15 cellular contexts compared by ENCODE assay signal in the genomic region with DNA sequence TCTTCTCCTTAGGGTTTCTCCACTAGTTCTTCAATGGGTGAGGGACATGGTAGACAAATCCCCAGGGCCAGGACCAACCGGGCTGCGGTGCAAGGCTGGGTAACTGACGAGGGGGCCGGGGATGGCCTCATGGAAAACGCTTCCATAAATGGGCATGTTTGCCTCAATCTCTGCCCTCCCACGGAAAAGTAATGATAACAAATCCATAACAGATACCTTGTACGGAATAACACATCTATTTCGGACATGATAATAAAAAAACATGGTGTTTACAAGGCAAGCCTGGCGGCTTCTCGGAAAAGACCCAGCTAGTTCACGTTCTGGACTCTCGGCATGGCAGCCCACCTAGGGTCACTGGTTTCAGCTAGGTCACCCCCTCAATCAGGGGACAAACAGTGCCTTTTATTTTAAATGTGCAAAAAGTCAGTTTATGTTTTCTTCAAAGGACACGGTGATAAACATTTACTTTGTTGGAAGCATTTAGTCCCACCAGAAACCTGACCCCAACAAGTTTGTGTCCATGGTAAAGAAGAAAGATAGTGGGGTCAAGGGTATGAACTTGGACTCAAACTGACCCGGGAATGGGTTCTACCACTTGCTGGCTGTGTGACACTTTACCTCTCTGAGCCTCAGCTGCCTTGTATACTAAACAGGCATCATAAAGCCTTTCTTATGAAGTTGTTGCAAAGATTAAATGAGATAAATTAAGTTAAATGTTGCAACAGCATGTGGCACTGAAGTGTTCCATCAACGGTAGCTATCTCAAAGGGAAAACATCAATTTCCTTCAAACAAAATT. TPM values are rescaled to one million over a fixed set of nuclear protein-coding genes. Genes with fewer than 3 reads are reported as not detected.
DNase-seq lines count a peak whose midpoint lies in the region; ATAC-seq and TF ChIP-seq lines count a peak whose summit lies in the region.
"Had no signal": no experiment of that assay in that cellular context is flagged by ENCODE, and none has a peak within 500 bp of the region (broad histone marks: within the 10 kb centered on the region; RNA-seq: fewer than 3 reads in every experiment).

No MANE protein-coding gene starts in this region.

- H3K36me3 ChIP-seq in BLaER1 (no peaks in the 10 kb centered on the region), OCI-LY7 (ENCODE audit: insufficient read depth, low read length) (no peaks in the 10 kb centered on the region), prostate gland (no peaks in the 10 kb centered on the region)

- intact Hi-C loops in OCI-LY7 (cut with micrococcal nuclease; ENCODE audit: unreplicated experiment) = loop anchor here (2.0 kb wide), 1 partner anchor 250 kb away; no protein-coding TSS in a partner anchor
- intact Hi-C loops in prostate gland (cut with DNase I) = no loop called here

- TF ChIP-seq CTCF in OCI-LY7 (conservative IDR thresholded peaks at IDR 0.05; ENCODE audit: low read length) (no peak), prostate gland (IDR thresholded peaks at IDR 0.05) (no peak)

- peak overlapping the region; percentile 44; the same call in 1 of the 2 replicates for H2AFZ ChIP-seq in OCI-LY7 (ENCODE audit: low read length)

- POLR2A ChIA-PET in OCI-LY7 (lab: Charles Lee) = interaction anchor here (0.6 to 1.5 kb wide), 4 partner anchors 11 to 250 kb away, joined by 3 to 6 read pairs (median 3); partner anchors contain the start of gene CEP20

- WGBS in prostate gland = 61% methylated on average over 15 of the region's 15 CpGs

- H4K20me1 ChIP-seq in BLaER1 = peaks cover 21% of the 10 kb centered on the region
- no peaks in the 10 kb centered on the region for H4K20me1 ChIP-seq in OCI-LY7 (ENCODE audit: insufficient read depth, low read length)

- H3K4me2 ChIP-seq in BLaER1 = peak overlapping the region; percentile 55
- peak overlapping the region; percentile 96 for H3K4me2 ChIP-seq in OCI-LY7 (ENCODE audit: low read length)

- H3K9me3 ChIP-seq in BLaER1 (no peaks in the 10 kb centered on the region), OCI-LY7 (ENCODE audit: low read length) (no peaks in the 10 kb centered on the region), prostate gland (no peaks in the 10 kb centered on the region)

- H3K4me3 ChIP-seq in BLaER1 = no peak overlapping the region
- H3K4me3 ChIP-seq in OCI-LY7 (ENCODE audit: low read depth, low read length, poor library complexity, severe bottlenecking) = peak overlapping the region; percentile 73
- peak overlapping the region; percentile 22 to 35 for H3K4me3 ChIP-seq in prostate gland

- BruUV-seq in OCI-LY7 (replicated peaks; lab: Mats Ljungman, UMichigan) = TSS peak; percentile 84

- ATAC-seq in GM19467 (IDR thresholded peaks at IDR 0.05; ENCODE audit: unreplicated experiment) (peak; percentile 2), HG02981 (IDR thresholded peaks at IDR 0.05; ENCODE audit: unreplicated experiment) (no peak)
- ATAC-seq: natural killer cell treated with Interleukin-12 subunit alpha and Interleukin-12 subunit beta and Interleukin-15 and Interleukin-18, amount 100 ng/mL, for 72 hours; sciatic nerve; SK-N-SH treated with all-trans-retinoic acid at 6 μM for 48 hours had no signal

- TF ChIP-seq POLR2A in prostate gland (IDR thresholded peaks at IDR 0.05) = no peak

- H3K9me2 ChIP-seq in OCI-LY7 (ENCODE audit: insufficient read depth, low read length) = no peaks in the 10 kb centered on the region

- DNase-seq in OCI-LY7 (ENCODE audit: low spot score) (no peak), prostate gland (ENCODE audit: low spot score) (no peak), NCI-H2171 treated with DMSO at 0.1 percent for 48 hours (lab: John Stamatoyannopoulos, UW) (no peak), LoVo (ENCODE audit: low spot score) (no peak), NCI-H345 treated with DMSO at 0.1 percent for 48 hours (lab: John Stamatoyannopoulos, UW; ENCODE audit: unreplicated experiment) (no peak)
- DNase-seq: activated CD8-positive, alpha-beta memory T cell treated with anti-CD3 and anti-CD28 coated beads, Interleukin-2, amount 50 U/mL, for 48 hours; glutamatergic neuron; OCI-M1 had no signal

- H3K4me1 ChIP-seq in BLaER1 (peaks cover 35% of the 10 kb centered on the region), OCI-LY7 (ENCODE audit: insufficient read depth, low read length, poor library complexity, severe bottlenecking) (peaks cover 71% of the 10 kb centered on the region), prostate gland (replicated peaks) (no peaks in the 10 kb centered on the region)

- no peak overlapping the region for H3K9ac ChIP-seq in BLaER1

- H3K27me3 ChIP-seq in BLaER1 (peaks cover 54% of the 10 kb centered on the region), prostate gland (replicated peaks; ENCODE audit: insufficient read depth) (peaks cover 4% of the 10 kb centered on the region)

- H3K27ac ChIP-seq in BLaER1 (no peak overlapping the region), OCI-LY7 (ENCODE audit: low read depth, low read length, poor library complexity, severe bottlenecking) (peak overlapping the region; percentile 96), prostate gland (peak overlapping the region; percentile 56 to 58)
- H3K27ac ChIP-seq: VCaP had no signal

- CTCF ChIA-PET in OCI-LY7 (lab: Charles Lee; ENCODE audit: unreplicated experiment) = no interaction called here

- peaks cover 14% of the 10 kb centered on the region for H3K79me2 ChIP-seq in OCI-LY7 (ENCODE audit: insufficient read depth, low read depth, low read length)

RNA-seq across cellular contexts. Expression of gene MYH11, which starts 1.7 kb away (rescaled TPM):
- 5.7 and 7.9 TPM in 2 replicates for total RNA-seq in OCI-LY7 (2014; rRNA removed; shearing (Covaris generic))
- total RNA-seq in OCI-LY7 (2022) (33.3 and 33.8 TPM in 2 replicates), prostate gland (1,000 to 10,000 TPM in 1 of 2 donors, 100 to 1,000 TPM in 1; 968 to 2,091 TPM)
- total RNA-seq: natural killer cell treated with Interleukin-12 subunit alpha and Interleukin-12 subunit beta and Interleukin-15 and Interleukin-18, amount 100 ng/mL, for 72 hours had no signal

RNA-seq across cellular contexts. Expression of gene CEP20, which starts 33.3 kb away (rescaled TPM):
- 33.7 and 36.6 TPM in 2 replicates for total RNA-seq in OCI-LY7 (2014; rRNA removed; shearing (Covaris generic))
- total RNA-seq in OCI-LY7 (2022) = 62.8 and 75.6 TPM in 2 replicates
- 10 to 100 TPM; 30.7 to 33.4 TPM for total RNA-seq in prostate gland

Comparison
In these comparisons a context has a peak if more than half of its experiments do, and no peak if none do; other contexts are left out.
1. RNA of gene MYH11, which starts 1.7 kb away (total RNA-seq): 968 to 2,091 TPM in prostate gland; 5.7 to 33.8 TPM in OCI-LY7; every median in the first group is over 10 times any median in the second.